In genomic region chr14:65098586-65098985, GRCh38 we compare ENCODE assay signal across 9 cellular contexts. TPM values are rescaled to one million over a fixed set of nuclear protein-coding genes. Genes with fewer than 3 reads are reported as not detected.
DNase-seq lines count a peak whose midpoint lies in the region; FAIRE-seq and TF ChIP-seq lines count a peak whose summit lies in the region.
"Had no signal": no experiment of that assay in that cellular context is flagged by ENCODE, and none has a peak within 500 bp of the region (broad histone marks: within the 10 kb centered on the region; RNA-seq: fewer than 3 reads in every experiment).

No MANE protein-coding gene starts in this region.

- H3K4me3 ChIP-seq in epithelial cell of proximal tubule (ENCODE audit: low read depth, low read length), result peak overlapping the region; percentile 7
- no peak overlapping the region for H3K4me3 ChIP-seq in skeletal muscle satellite cell (ENCODE audit: low read length)

- DNase-seq in GM19239 (ENCODE audit: insufficient read length, low spot score), result no peak
- peak; percentile 4 for DNase-seq in SIG-M5 (lab: John Stamatoyannopoulos, UW)
- no peak for DNase-seq in epithelial cell of proximal tubule (ENCODE audit: low read depth)
- DNase-seq in SHP77 treated with DMSO at 0.1 percent for 48 hours (lab: John Stamatoyannopoulos, UW), result no peak
- no peak for DNase-seq in DMS53 treated with DMSO at 0.1 percent for 48 hours (lab: John Stamatoyannopoulos, UW; ENCODE audit: unreplicated experiment)
- DNase-seq in NK-92 treated with Interleukin-12 subunit alpha and Interleukin-12 subunit beta, amount 100 ng/mL, for 24 hours (lab: John Stamatoyannopoulos, UW), result no peak
- DNase-seq in NCI-H2171 treated with DMSO at 0.1 percent for 48 hours (lab: John Stamatoyannopoulos, UW), result no peak
- DNase-seq: stimulated activated CD4-positive, alpha-beta T cell treated with anti-CD3 and anti-CD28 coated beads, Interleukin-4, amount 100 ng/mL, for 1 hour had no signal

- no peak for TF ChIP-seq CTCF in epithelial cell of proximal tubule (conservative IDR thresholded peaks at IDR 0.05; ENCODE audit: low read depth, low read length)

- peaks cover 24% of the 10 kb centered on the region for H3K36me3 ChIP-seq in skeletal muscle satellite cell (ENCODE audit: insufficient read depth, low read length)

- FAIRE-seq in GM19239 (lab: Jason Lieb, UNC), result peak; percentile 69

- peaks cover 25% of the 10 kb centered on the region for H3K4me1 ChIP-seq in skeletal muscle satellite cell (ENCODE audit: control insufficient read depth, insufficient read depth, low read length)

- no peak overlapping the region for H3K9ac ChIP-seq in skeletal muscle satellite cell (ENCODE audit: low read depth, low read length)

- H3K27me3 ChIP-seq in skeletal muscle satellite cell (ENCODE audit: control insufficient read depth, insufficient read depth, low read length), result no peaks in the 10 kb centered on the region

- H3K9me3 ChIP-seq in skeletal muscle satellite cell (replicated peaks; ENCODE audit: low read length), result no peaks in the 10 kb centered on the region

- peak overlapping the region; percentile 26 for H3K4me2 ChIP-seq in skeletal muscle satellite cell (ENCODE audit: low read length)

RNA-seq across cellular contexts. Expression of gene MAX, which starts 3.7 kb away (rescaled TPM):
- total RNA-seq in epithelial cell of proximal tubule, result 27.4 and 31.3 TPM in 2 replicates
- total RNA-seq in skeletal muscle satellite cell (2012; rRNA removed), result 56.8 and 60.7 TPM in 2 replicates
